23 cellular contexts compared by ENCODE assay signal in the genomic region with DNA sequence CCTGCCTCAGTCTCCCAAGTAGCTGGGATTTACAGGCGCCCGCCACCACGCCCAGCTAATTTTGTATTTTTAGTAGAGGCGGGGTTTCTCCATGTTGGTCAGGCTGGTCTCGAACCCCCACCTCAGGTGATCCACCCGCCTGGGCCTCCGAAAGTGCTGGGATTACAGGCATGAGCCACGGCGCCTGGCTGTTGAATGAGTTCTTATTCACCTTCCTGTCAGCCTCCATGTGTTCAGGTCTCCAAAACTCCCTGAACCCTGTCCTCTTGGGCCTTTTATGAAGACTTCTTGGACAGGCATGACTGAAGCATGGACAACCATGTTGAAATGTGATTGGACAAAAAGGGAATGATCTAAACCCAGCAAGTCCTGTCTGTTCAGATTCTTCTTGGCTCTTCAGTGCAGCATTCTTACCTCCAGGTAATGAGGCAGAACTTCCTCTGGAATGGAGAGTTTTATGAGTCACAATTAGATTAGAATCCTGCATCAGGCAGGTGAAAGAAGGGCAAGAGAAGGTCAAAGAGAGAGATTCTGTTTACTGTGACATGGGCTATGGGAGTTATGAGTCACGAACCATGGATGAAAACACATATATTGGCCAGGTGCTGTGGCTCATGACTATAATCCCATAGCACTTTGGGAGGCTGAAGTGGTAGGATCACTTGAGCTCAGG. TPM values are rescaled to one million over a fixed set of nuclear protein-coding genes. Genes with fewer than 3 reads are reported as not detected.
DNase-seq lines count a peak whose midpoint lies in the region; ATAC-seq and TF ChIP-seq lines count a peak whose summit lies in the region.
"Had no signal": no experiment of that assay in that cellular context is flagged by ENCODE, and none has a peak within 500 bp of the region (broad histone marks: within the 10 kb centered on the region; RNA-seq: fewer than 3 reads in every experiment).

No MANE protein-coding gene starts in this region.

- peak overlapping the region; percentile 82 for H2BK5ac ChIP-seq in trophoblast cell (ENCODE audit: low read depth, low read length, poor library complexity)

- H2AFZ ChIP-seq in trophoblast cell (ENCODE audit: insufficient read depth, low read length, poor library complexity), result no peak overlapping the region

- no peak overlapping the region for H2AK5ac ChIP-seq in trophoblast cell (ENCODE audit: low read length)

- peak overlapping the region; percentile 70 for H4K8ac ChIP-seq in trophoblast cell (ENCODE audit: low read depth, low read length)

- peak; percentile 27 for DNase-seq in SIG-M5 treated with dmso at 0.1 percent for 504 hours (lab: John Stamatoyannopoulos, UW; ENCODE audit: unreplicated experiment)
- DNase-seq in SIG-M5 (lab: John Stamatoyannopoulos, UW), result no peak
- DNase-seq in HPDE6-E6E7 (ENCODE audit: extremely low spot score), result peak; percentile 71
- peak; percentile 97 for DNase-seq in epithelial cell of esophagus (ENCODE audit: low read depth)
- peak; percentile 84 to 97 for DNase-seq in trophoblast cell
- no peak for DNase-seq in glutamatergic neuron
- no peak for DNase-seq in chondrocyte (ENCODE audit: low spot score)
- DNase-seq: 8988T; body of pancreas; cortex of kidney; DMS153; erythroblast; immature natural killer cell; MM.1S; NCI-H187; NCI-H446; stimulated activated CD4-positive, alpha-beta T cell treated with anti-CD3 and anti-CD28 coated beads, Interleukin-12 subunit alpha, Interleukin-12 subunit beta, amount 100 ng/mL, for 4 hours; T1000; transverse colon had no signal

- no peaks in the 10 kb centered on the region for H3K9me3 ChIP-seq in trophoblast cell (ENCODE audit: insufficient read depth, low read depth, low read length)
- H3K9me3 ChIP-seq: BLaER1 treated with 17β-estradiol and CSF1 and Interleukin-3, amounts not matched to agents 10 nM and 100 nM; body of pancreas; transverse colon had no signal

- H3K9ac ChIP-seq in trophoblast cell (ENCODE audit: low read length), result no peak overlapping the region
- H3K9ac ChIP-seq: BLaER1 treated with 17β-estradiol and CSF1 and Interleukin-3, amounts not matched to agents 10 nM and 100 nM had no signal

- H3K36me3 ChIP-seq in trophoblast cell (ENCODE audit: control insufficient read depth in 1 of 2, insufficient read depth in 2 of 2, low read length in 2 of 2), result no peaks in the 10 kb centered on the region
- H3K36me3 ChIP-seq: BLaER1 treated with 17β-estradiol and CSF1 and Interleukin-3, amounts not matched to agents 10 nM and 100 nM; transverse colon had no signal

- H3K4me2 ChIP-seq in trophoblast cell (ENCODE audit: low read length), result no peak overlapping the region
- H3K4me2 ChIP-seq: BLaER1 treated with 17β-estradiol and CSF1 and Interleukin-3, amounts not matched to agents 10 nM and 100 nM had no signal

- no peak for ATAC-seq in GM19328 (IDR thresholded peaks at IDR 0.05; ENCODE audit: unreplicated experiment)
- ATAC-seq: body of pancreas had no signal

- peak overlapping the region; percentile 88 for H3K18ac ChIP-seq in trophoblast cell (ENCODE audit: low read length)

- peak overlapping the region; percentile 76 for H2BK12ac ChIP-seq in trophoblast cell (ENCODE audit: low read length)

- peak overlapping the region; percentile 89 for H3K14ac ChIP-seq in trophoblast cell (ENCODE audit: low read length)

- no peaks in the 10 kb centered on the region for H3K79me2 ChIP-seq in trophoblast cell (ENCODE audit: control insufficient read depth, insufficient read depth, low read length, poor library complexity)

- no peak overlapping the region for H3K4ac ChIP-seq in trophoblast cell (ENCODE audit: low read depth, low read length)

- peak overlapping the region; percentile 88 for H2BK120ac ChIP-seq in trophoblast cell (ENCODE audit: insufficient read depth, low read length, poor library complexity)

- peak overlapping the region; percentile 67 for H3K27ac ChIP-seq in trophoblast cell (ENCODE audit: low read depth, low read length)
- H3K27ac ChIP-seq: BLaER1 treated with 17β-estradiol and CSF1 and Interleukin-3, amounts not matched to agents 10 nM and 100 nM; body of pancreas; transverse colon had no signal

- peaks cover 3% of the 10 kb centered on the region for H3K4me1 Mint-ChIP-seq in glutamatergic neuron (ENCODE audit: low read depth, unreplicated experiment)
- H3K4me1 Mint-ChIP-seq in chondrocyte (ENCODE audit: low read depth), result no peaks in the 10 kb centered on the region
- H3K4me1 Mint-ChIP-seq: activated naive CD4-positive, alpha-beta T cell treated with anti-CD3 and anti-CD28 coated beads, Interleukin-2, amount 50 U/mL, for 24 hours; immature natural killer cell had no signal

- no peak overlapping the region for H3K23ac ChIP-seq in trophoblast cell (ENCODE audit: low read length)

- H4K12ac ChIP-seq in trophoblast cell (ENCODE audit: low read depth, low read length), result peak overlapping the region; percentile 80

- peaks cover 4% of the 10 kb centered on the region for H3K79me1 ChIP-seq in trophoblast cell (ENCODE audit: low read length)

- no peaks in the 10 kb centered on the region for H3K36me3 Mint-ChIP-seq in glutamatergic neuron (ENCODE audit: unreplicated experiment)
- no peaks in the 10 kb centered on the region for H3K36me3 Mint-ChIP-seq in chondrocyte (ENCODE audit: low read depth)
- H3K36me3 Mint-ChIP-seq: activated naive CD4-positive, alpha-beta T cell treated with anti-CD3 and anti-CD28 coated beads, Interleukin-2, amount 50 U/mL, for 24 hours had no signal

- peak overlapping the region; percentile 83 for H4K91ac ChIP-seq in trophoblast cell (ENCODE audit: low read depth, low read length)

- no CpG with 5 or more reads among the region's 10 CpGs for WGBS in trophoblast cell (ENCODE audit: extremely low coverage, insufficient coverage, insufficient read length)

- H3K9me3 Mint-ChIP-seq in glutamatergic neuron (ENCODE audit: unreplicated experiment), result no peaks in the 10 kb centered on the region
- H3K9me3 Mint-ChIP-seq in chondrocyte (ENCODE audit: low read depth), result no peaks in the 10 kb centered on the region
- H3K9me3 Mint-ChIP-seq: activated naive CD4-positive, alpha-beta T cell treated with anti-CD3 and anti-CD28 coated beads, Interleukin-2, amount 50 U/mL, for 24 hours had no signal

- H3K4me3 ChIP-seq in epithelial cell of esophagus (ENCODE audit: low read length) (no peak overlapping the region), trophoblast cell (ENCODE audit: low read depth, low read length) (no peak overlapping the region)
- H3K4me3 ChIP-seq: BLaER1 treated with 17β-estradiol and CSF1 and Interleukin-3, amounts not matched to agents 10 nM and 100 nM; body of pancreas; transverse colon had no signal

- no peaks in the 10 kb centered on the region for H3K27me3 ChIP-seq in trophoblast cell (ENCODE audit: insufficient read depth, low read length)
- H3K27me3 ChIP-seq: BLaER1 treated with 17β-estradiol and CSF1 and Interleukin-3, amounts not matched to agents 10 nM and 100 nM; body of pancreas; transverse colon had no signal

- H3K4me3 Mint-ChIP-seq in glutamatergic neuron (ENCODE audit: unreplicated experiment), result no peak overlapping the region
- no peak overlapping the region for H3K4me3 Mint-ChIP-seq in chondrocyte (ENCODE audit: unreplicated experiment)
- H3K4me3 Mint-ChIP-seq: activated naive CD4-positive, alpha-beta T cell treated with anti-CD3 and anti-CD28 coated beads, Interleukin-2, amount 50 U/mL, for 24 hours; immature natural killer cell had no signal

- peaks cover 8 to 17% of the 10 kb centered on the region in 2 experiments for H3K4me1 ChIP-seq in trophoblast cell (ENCODE audit: control insufficient read depth in 1 of 2, insufficient read depth in 2 of 2, low read length in 2 of 2)
- H3K4me1 ChIP-seq: BLaER1 treated with 17β-estradiol and CSF1 and Interleukin-3, amounts not matched to agents 10 nM and 100 nM; body of pancreas; transverse colon had no signal

- TF ChIP-seq CTCF in epithelial cell of esophagus (IDR thresholded peaks at IDR 0.05; ENCODE audit: insufficient read depth, low read depth, low read length, missing control alignments) (peak; percentile 31), glutamatergic neuron (IDR thresholded peaks at IDR 0.05; ENCODE audit: partially characterized antibody, unreplicated experiment) (no peak), chondrocyte (IDR thresholded peaks at IDR 0.05) (no peak)

- H3K27me3 Mint-ChIP-seq in glutamatergic neuron (ENCODE audit: unreplicated experiment) (no peaks in the 10 kb centered on the region), chondrocyte (ENCODE audit: low read depth) (peaks cover 2% of the 10 kb centered on the region)
- H3K27me3 Mint-ChIP-seq: activated naive CD4-positive, alpha-beta T cell treated with anti-CD3 and anti-CD28 coated beads, Interleukin-2, amount 50 U/mL, for 24 hours had no signal

- H3K27ac Mint-ChIP-seq in glutamatergic neuron (ENCODE audit: unreplicated experiment), result no peak overlapping the region
- no peak overlapping the region for H3K27ac Mint-ChIP-seq in chondrocyte (ENCODE audit: unreplicated experiment)
- H3K27ac Mint-ChIP-seq: immature natural killer cell had no signal

RNA-seq across cellular contexts. Expression of a gene that starts 23.1 kb away (rescaled TPM):
- 213 and 217 TPM in 2 replicates for polyA plus RNA-seq in trophoblast cell (2013)
- 441 TPM for total RNA-seq in glutamatergic neuron (ENCODE audit: unreplicated experiment)
- total RNA-seq in chondrocyte, result 311 to 422 TPM (median 322 TPM) in 3 replicates

RNA-seq across cellular contexts. Expression of a gene that starts 43.1 kb away (rescaled TPM):
- polyA plus RNA-seq in trophoblast cell (2013), result 0.01 TPM in 1 of 2 replicates, not detected in the other
- not detected for total RNA-seq in glutamatergic neuron (ENCODE audit: unreplicated experiment)
- total RNA-seq in chondrocyte, result not detected in 3 replicates
- total RNA-seq: body of pancreas, SK-MEL-5 had no signal
- polyA plus RNA-seq: immature natural killer cell had no signal

RNA-seq across cellular contexts. Expression of a gene that starts 46.0 kb away (rescaled TPM):
- polyA plus RNA-seq in trophoblast cell (2013), result 41.5 and 43.9 TPM in 2 replicates
- 36.3 TPM for total RNA-seq in glutamatergic neuron (ENCODE audit: unreplicated experiment)
- total RNA-seq in chondrocyte, result 12.4 to 24.2 TPM (median 15.8 TPM) in 3 replicates

Comparison
In these comparisons a context has a peak if more than half of its experiments do, and no peak if none do; other contexts are left out.
1. DNase-seq: peak in SIG-M5 treated with dmso at 0.1 percent for 504 hours (single experiment), HPDE6-E6E7 (single experiment), epithelial cell of esophagus (single experiment) and trophoblast cell (2 of 2); none in SIG-M5 (single experiment), glutamatergic neuron (single experiment) and chondrocyte (single experiment).